Comparison of ENCODE assay signal across 9 cellular contexts in the genomic region with DNA sequence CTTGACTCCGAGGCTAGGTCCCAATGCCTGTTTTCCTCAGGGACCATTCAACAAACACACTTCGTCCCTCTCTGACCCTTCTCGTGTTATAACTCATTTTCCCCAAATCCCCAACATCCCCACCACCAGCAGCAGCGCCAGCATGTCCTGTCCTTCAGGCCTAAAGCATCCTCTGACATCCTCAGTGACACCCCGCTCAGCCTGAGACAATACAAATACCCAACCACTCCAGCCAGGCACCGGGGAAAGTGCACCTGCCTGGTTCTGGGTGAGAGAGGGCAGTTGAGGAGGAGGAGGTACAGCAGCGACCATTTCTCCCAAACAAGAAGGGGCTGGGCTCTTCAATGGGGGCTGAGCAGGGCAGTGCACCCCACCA. TPM values are rescaled to one million over a fixed set of nuclear protein-coding genes. Genes with fewer than 3 reads are reported as not detected.
DNase-seq lines count a peak whose midpoint lies in the region; TF ChIP-seq lines count a peak whose summit lies in the region.
"Had no signal": no experiment of that assay in that cellular context is flagged by ENCODE, and none has a peak within 500 bp of the region (broad histone marks: within the 10 kb centered on the region; RNA-seq: fewer than 3 reads in every experiment).

No MANE protein-coding gene starts in this region.

- H3K4me3 Mint-ChIP-seq in activated CD4-positive, alpha-beta T cell treated with anti-CD3 and anti-CD28 coated beads, Interleukin-2, amount 10 ng/mL, durations not matched to agents 7 days and 5 days: peak overlapping the region; percentile 43
- H3K4me3 Mint-ChIP-seq in activated naive CD8-positive, alpha-beta T cell treated with anti-CD3 and anti-CD28 coated beads for 36 hours: peak overlapping the region; percentile 30

- peak overlapping the region; percentile 6 for H3K4me3 ChIP-seq in kidney epithelial cell (ENCODE audit: low read depth, low read length)
- no peak overlapping the region for H3K4me3 ChIP-seq in testis

- TF ChIP-seq CTCF in kidney epithelial cell (IDR thresholded peaks at IDR 0.05; ENCODE audit: insufficient read depth, low read length, poor library complexity, severe bottlenecking): no peak
- no peak for TF ChIP-seq CTCF in testis (IDR thresholded peaks at IDR 0.05)

- H3K4me1 ChIP-seq in testis: peaks cover 60% of the 10 kb centered on the region

- H3K27me3 ChIP-seq in kidney epithelial cell (ENCODE audit: control insufficient read depth, insufficient read depth, low read length): no peaks in the 10 kb centered on the region
- no peaks in the 10 kb centered on the region for H3K27me3 ChIP-seq in testis

- TF ChIP-seq POLR2A in testis (IDR thresholded peaks at IDR 0.05): no peak

- peak overlapping the region; percentile 78 for H3K27ac Mint-ChIP-seq in activated CD4-positive, alpha-beta T cell treated with anti-CD3 and anti-CD28 coated beads, Interleukin-2, amount 10 ng/mL, durations not matched to agents 7 days and 5 days
- no peak overlapping the region for H3K27ac Mint-ChIP-seq in activated naive CD8-positive, alpha-beta T cell treated with anti-CD3 and anti-CD28 coated beads for 36 hours

- peak overlapping the region; percentile 94 to 99 for H3K27ac ChIP-seq in testis
- H3K27ac ChIP-seq: KMS-11 had no signal

- POLR2A ChIA-PET in activated CD4-positive, alpha-beta T cell treated with anti-CD3 and anti-CD28 coated beads, Interleukin-2, amount 10 ng/mL, durations not matched to agents 7 days and 5 days (lab: Charles Lee): no interaction called here

- DNase-seq in activated CD4-positive, alpha-beta T cell treated with anti-CD3 and anti-CD28 coated beads, Interleukin-2, amount 10 ng/mL, durations not matched to agents 7 days and 5 days: no peak
- no peak for DNase-seq in activated CD4-positive, alpha-beta T cell treated with anti-CD3 and anti-CD28 coated beads, Interleukin-2, amount 50 U/mL, for 1 hour
- DNase-seq in activated naive CD8-positive, alpha-beta T cell treated with anti-CD3 and anti-CD28 coated beads for 36 hours: no peak
- DNase-seq in kidney epithelial cell (ENCODE audit: low read depth) (no peak), testis (no peak), glomerular visceral epithelial cell (ENCODE audit: extremely low spot score) (no peak), NCI-H1694 (lab: John Stamatoyannopoulos, UW) (no peak)
- no peak for DNase-seq in stimulated activated CD4-positive, alpha-beta T cell treated with anti-CD3 and anti-CD28 coated beads, Interleukin-15, amount 100 ng/mL, for 24 hours

- no peaks in the 10 kb centered on the region for H3K27me3 Mint-ChIP-seq in activated CD4-positive, alpha-beta T cell treated with anti-CD3 and anti-CD28 coated beads, Interleukin-2, amount 10 ng/mL, durations not matched to agents 7 days and 5 days
- H3K27me3 Mint-ChIP-seq in activated naive CD8-positive, alpha-beta T cell treated with anti-CD3 and anti-CD28 coated beads for 36 hours: no peaks in the 10 kb centered on the region

- peaks cover 10% of the 10 kb centered on the region for H3K36me3 Mint-ChIP-seq in activated CD4-positive, alpha-beta T cell treated with anti-CD3 and anti-CD28 coated beads, Interleukin-2, amount 10 ng/mL, durations not matched to agents 7 days and 5 days (ENCODE audit: low read depth)
- peaks cover 16% of the 10 kb centered on the region for H3K36me3 Mint-ChIP-seq in activated naive CD8-positive, alpha-beta T cell treated with anti-CD3 and anti-CD28 coated beads for 36 hours

- peaks cover 54% of the 10 kb centered on the region for H3K4me1 Mint-ChIP-seq in activated CD4-positive, alpha-beta T cell treated with anti-CD3 and anti-CD28 coated beads, Interleukin-2, amount 10 ng/mL, durations not matched to agents 7 days and 5 days
- H3K4me1 Mint-ChIP-seq in activated naive CD8-positive, alpha-beta T cell treated with anti-CD3 and anti-CD28 coated beads for 36 hours: peaks cover 48% of the 10 kb centered on the region

- intact Hi-C loops in testis (cut with DNase I; ENCODE audit: low total_unique reads): no loop called here

- H3K9me3 ChIP-seq in testis: no peaks in the 10 kb centered on the region

- H3K36me3 ChIP-seq in kidney epithelial cell (ENCODE audit: control insufficient read depth, insufficient read depth, low read length) (no peaks in the 10 kb centered on the region), testis (ENCODE audit: low read depth, missing control alignments) (no peaks in the 10 kb centered on the region)

- H3K9me3 Mint-ChIP-seq in activated CD4-positive, alpha-beta T cell treated with anti-CD3 and anti-CD28 coated beads, Interleukin-2, amount 10 ng/mL, durations not matched to agents 7 days and 5 days: no peaks in the 10 kb centered on the region
- H3K9me3 Mint-ChIP-seq in activated naive CD8-positive, alpha-beta T cell treated with anti-CD3 and anti-CD28 coated beads for 36 hours: no peaks in the 10 kb centered on the region

- CTCF ChIA-PET in activated CD4-positive, alpha-beta T cell treated with anti-CD3 and anti-CD28 coated beads, Interleukin-2, amount 10 ng/mL, durations not matched to agents 7 days and 5 days (lab: Charles Lee): no interaction called here

- 42 to 44% methylated on average over 6 to 7 of the region's 7 CpGs for WGBS in testis, 2 donors

RNA-seq across cellular contexts. Expression of gene MNT, which starts 4.7 kb away (rescaled TPM):
- 10 to 100 TPM; 24.2 to 31.1 TPM for total RNA-seq in activated CD4-positive, alpha-beta T cell treated with anti-CD3 and anti-CD28 coated beads, Interleukin-2, amount 10 ng/mL, durations not matched to agents 7 days and 5 days
- total RNA-seq in activated naive CD8-positive, alpha-beta T cell treated with anti-CD3 and anti-CD28 coated beads for 36 hours: 10 to 100 TPM; 23.8 to 25.6 TPM
- 8.7 and 15.1 TPM in 2 replicates for total RNA-seq in kidney epithelial cell
- 10 to 100 TPM; 46.3 to 67.7 TPM for total RNA-seq in testis
- 27.9 TPM for polyA plus RNA-seq in testis (ENCODE audit: insufficient read depth, low read depth, low replicate concordance)

RNA-seq across cellular contexts. Expression of gene SGSM2, which starts 58.9 kb away (rescaled TPM):
- total RNA-seq in activated CD4-positive, alpha-beta T cell treated with anti-CD3 and anti-CD28 coated beads, Interleukin-2, amount 10 ng/mL, durations not matched to agents 7 days and 5 days: 10 to 100 TPM; 58.3 to 61.6 TPM
- 10 to 100 TPM; 35.7 to 36.8 TPM for total RNA-seq in activated naive CD8-positive, alpha-beta T cell treated with anti-CD3 and anti-CD28 coated beads for 36 hours
- total RNA-seq in kidney epithelial cell (24.7 and 49.4 TPM in 2 replicates), testis (10 to 100 TPM; 80.5 to 88.9 TPM)
- polyA plus RNA-seq in testis (ENCODE audit: insufficient read depth, low read depth, low replicate concordance): 54.1 TPM

RNA-seq across cellular contexts. Expression of gene TSR1, which starts 59.9 kb away (rescaled TPM):
- total RNA-seq in activated CD4-positive, alpha-beta T cell treated with anti-CD3 and anti-CD28 coated beads, Interleukin-2, amount 10 ng/mL, durations not matched to agents 7 days and 5 days: 10 to 100 TPM; 27.2 to 27.4 TPM
- 100 to 1,000 TPM; 115 to 120 TPM for total RNA-seq in activated naive CD8-positive, alpha-beta T cell treated with anti-CD3 and anti-CD28 coated beads for 36 hours
- total RNA-seq in kidney epithelial cell (44.8 and 49.1 TPM in 2 replicates), testis (10 to 100 TPM; 48.9 to 56.2 TPM)
- polyA plus RNA-seq in testis (ENCODE audit: insufficient read depth, low read depth, low replicate concordance): 39.2 TPM
